In genomic region chr6:111956098-111956497, GRCh38 we compare ENCODE assay signal across 35 cellular contexts.
A peak's percentile ranks its signal among the peaks of the same experiment; 100 is the strongest.
DNase-seq lines count a peak whose midpoint lies in the region; ATAC-seq, FAIRE-seq and TF ChIP-seq lines count a peak whose summit lies in the region.
"Had no signal": no experiment of that assay in that cellular context is flagged by ENCODE, and none has a peak within 500 bp of the region (broad histone marks: within the 10 kb centered on the region; RNA-seq: fewer than 3 reads in every experiment).

No MANE protein-coding gene starts in this region.

- no peak overlapping the region for H3K23ac ChIP-seq in IMR-90 (ENCODE audit: low read depth, low read length)

- TF ChIP-seq RAD21 in HepG2 (CRISPR knock-in tag; IDR thresholded peaks at IDR 0.05): no peak
- TF ChIP-seq RAD21 in IMR-90 (IDR thresholded peaks at IDR 0.05; ENCODE audit: low read length): no peak
- TF ChIP-seq RAD21 in K562 (CRISPR knock-in tag; conservative IDR thresholded peaks at IDR 0.05 in 1 of 2, IDR thresholded peaks at IDR 0.05 in 1 of 2): no peak

- no peak overlapping the region for H4K91ac ChIP-seq in IMR-90 (ENCODE audit: insufficient read depth, low read depth, low read length)

- in situ Hi-C loops in HepG2 (cut with HindIII; ENCODE audit: extremely low pct_ligation_motif_present, low pct_unique_long_range_greater_than_20kb): no loop called here
- in situ Hi-C loops in IMR-90 (cut with MboI; ENCODE audit: low sequenced_read_pairs): no loop called here
- in situ Hi-C loops in K562 (cut with MboI): no loop called here

- H3K9me1 ChIP-seq in IMR-90 (ENCODE audit: insufficient read depth, low read length): no peaks in the 10 kb centered on the region
- H3K9me1 ChIP-seq in K562 (ENCODE audit: control insufficient read depth, insufficient read depth, low read length): no peaks in the 10 kb centered on the region

- no peak overlapping the region for H3K4me2 ChIP-seq in HepG2 (ENCODE audit: low read depth, low read length)
- H3K4me2 ChIP-seq in IMR-90 (ENCODE audit: low read depth, low read length): no peak overlapping the region
- no peak overlapping the region for H3K4me2 ChIP-seq in K562 (ENCODE audit: insufficient read depth, low read length)
- H3K4me2 ChIP-seq: A549; BLaER1; BLaER1 treated with 17β-estradiol and CSF1 and Interleukin-3, amounts not matched to agents 10 nM and 100 nM had no signal

- ATAC-seq in HepG2 (no peak), right lobe of liver (no peak), IMR-90 (ENCODE audit: low read depth) (no peak), K562 (no peak), HG02642 (IDR thresholded peaks at IDR 0.05; ENCODE audit: poor library complexity, unreplicated experiment) (no peak), GM21360 (IDR thresholded peaks at IDR 0.05; ENCODE audit: unreplicated experiment) (no peak)
- ATAC-seq: A549; CD8-positive, alpha-beta T cell had no signal

- CTCF ChIA-PET in HepG2 (lab: Yijun Ruan, JAX; ENCODE audit: low intra/inter-chr PET ratio, low total read pairs) (no interaction called here), IMR-90 (lab: Yijun Ruan, JAX) (no interaction called here), K562 (lab: Yijun Ruan, JAX; ENCODE audit: low intra/inter-chr PET ratio) (no interaction called here)

- no peak overlapping the region for H3K4ac ChIP-seq in IMR-90 (ENCODE audit: low read depth, low read length)

- 0% methylated on average over 2 of the region's 2 CpGs for WGBS in HepG2 (ENCODE audit: low lambda C conversion rate)
- WGBS in right lobe of liver (ENCODE audit: insufficient coverage, low coverage, low lambda C conversion rate, missing lambda C conversion rate): 32% methylated on average over 2 of the region's 2 CpGs
- 67% methylated on average over 1 of the region's 2 CpGs; no CpG with 5 or more reads in 1 of the 2 experiments for WGBS in IMR-90 (ENCODE audit: extremely low coverage in 2 of 2, insufficient read length in 1 of 2), 2 experiments
- WGBS in K562 (ENCODE audit: insufficient coverage, low coverage, missing lambda C conversion rate): 0% methylated on average over 2 of the region's 2 CpGs

- intact Hi-C loops in HepG2 (cut with micrococcal nuclease; ENCODE audit: unreplicated experiment): no loop called here
- intact Hi-C loops in right lobe of liver (cut with DNase I): no loop called here
- intact Hi-C loops in IMR-90 (cut with micrococcal nuclease): no loop called here
- intact Hi-C loops in K562 (cut with micrococcal nuclease): no loop called here

- no peaks in the 10 kb centered on the region for H3K36me3 ChIP-seq in HepG2 (replicated peaks in 1 of 2; ENCODE audit: control insufficient read depth in 1 of 2, insufficient read depth in 2 of 2, low read length in 2 of 2)
- no peaks in the 10 kb centered on the region for H3K36me3 ChIP-seq in right lobe of liver
- no peaks in the 10 kb centered on the region for H3K36me3 ChIP-seq in IMR-90 (ENCODE audit: control insufficient read depth, insufficient read depth, low read length)
- H3K36me3 ChIP-seq in SK-N-MC (ENCODE audit: insufficient read depth, low read length): no peaks in the 10 kb centered on the region
- no peaks in the 10 kb centered on the region for H3K36me3 ChIP-seq in K562 (ENCODE audit: control insufficient read depth, insufficient read depth, low read length)
- H3K36me3 ChIP-seq: BE2C; BLaER1; BLaER1 treated with 17β-estradiol and CSF1 and Interleukin-3, amounts not matched to agents 10 nM and 100 nM had no signal

- no peak overlapping the region for H3K18ac ChIP-seq in IMR-90 (ENCODE audit: low read depth, low read length)

- no peak overlapping the region for H3K14ac ChIP-seq in IMR-90 (replicated peaks; ENCODE audit: low read depth, low read length)

- no peak overlapping the region for H2AK5ac ChIP-seq in IMR-90 (ENCODE audit: low read depth, low read length)

- H2BK120ac ChIP-seq in IMR-90 (ENCODE audit: low read depth, low read length): no peak overlapping the region

- dilution Hi-C loops in IMR-90 (cut with HindIII; ENCODE audit: low sequenced_read_pairs, unreplicated experiment): no loop called here

- POLR2A ChIA-PET in HepG2 (lab: Yijun Ruan, JAX) (no interaction called here), IMR-90 (lab: Charles Lee; ENCODE audit: unreplicated experiment) (no interaction called here), K562 (lab: Yijun Ruan, JAX) (interaction anchor here (0.6 kb wide), 1 partner anchor 135 kb away, joined by 3 read pairs; no protein-coding TSS in a partner anchor)

- no TSS peak for BruUV-seq in HepG2 (replicated peaks; lab: Mats Ljungman, UMichigan)
- no TSS peak for BruUV-seq in IMR-90 (replicated peaks; lab: Mats Ljungman, UMichigan)
- BruUV-seq in K562 (replicated peaks; lab: Mats Ljungman, UMichigan): no TSS peak

- no peak overlapping the region for H2AK9ac ChIP-seq in IMR-90 (replicated peaks; ENCODE audit: low read depth, low read length, poor library complexity)

- no peak overlapping the region for H2BK20ac ChIP-seq in IMR-90 (ENCODE audit: low read depth, low read length)

- no peaks in the 10 kb centered on the region for H3K79me2 ChIP-seq in HepG2 (ENCODE audit: insufficient read depth, low read length)
- no peaks in the 10 kb centered on the region for H3K79me2 ChIP-seq in K562 (ENCODE audit: control insufficient read depth, insufficient read depth, low read length)

- H2BK5ac ChIP-seq in IMR-90 (ENCODE audit: low read depth, low read length, poor library complexity, severe bottlenecking): no peak overlapping the region

- FAIRE-seq in HepG2 (lab: Jason Lieb, UNC) (no peak), K562 (lab: Jason Lieb, UNC) (no peak)
- FAIRE-seq: A204.1, A549, D721Med had no signal

- H2AFZ ChIP-seq in HepG2 (ENCODE audit: low read length) (no peak overlapping the region), IMR-90 (replicated peaks; ENCODE audit: low read length, poor library complexity) (no peak overlapping the region), K562 (ENCODE audit: low read depth, low read length) (no peak overlapping the region)

- H3K9ac ChIP-seq in HepG2 (ENCODE audit: insufficient read depth, low read depth, low read length) (no peak overlapping the region), IMR-90 (ENCODE audit: low read depth, low read length) (no peak overlapping the region), SK-N-MC (ENCODE audit: insufficient read length) (no peak overlapping the region), K562 (ENCODE audit: insufficient read depth in 1 of 2, low read depth in 2 of 2, low read length in 2 of 2) (no peak overlapping the region)
- H3K9ac ChIP-seq: BLaER1; BLaER1 treated with 17β-estradiol and CSF1 and Interleukin-3, amounts not matched to agents 10 nM and 100 nM had no signal

- H3K4me3 ChIP-seq in HepG2 (replicated peaks in 1 of 3; ENCODE audit: insufficient read depth in 1 of 3, low read depth in 2 of 3, low read length in 3 of 3): no peak overlapping the region
- H3K4me3 ChIP-seq in right lobe of liver: no peak overlapping the region
- no peak overlapping the region for H3K4me3 ChIP-seq in IMR-90 (ENCODE audit: insufficient read depth, low read depth, low read length)
- H3K4me3 ChIP-seq in SK-N-MC: no peak overlapping the region
- H3K4me3 ChIP-seq in K562: no peak overlapping the region
- H3K4me3 ChIP-seq: A549; BLaER1; BLaER1 treated with 17β-estradiol and CSF1 and Interleukin-3, amounts not matched to agents 10 nM and 100 nM had no signal

- no peak overlapping the region for H2BK15ac ChIP-seq in IMR-90 (ENCODE audit: low read depth, low read length)

- no peaks in the 10 kb centered on the region for H4K20me1 ChIP-seq in HepG2 (ENCODE audit: insufficient read depth, low read length)
- H4K20me1 ChIP-seq in IMR-90 (ENCODE audit: insufficient read depth, low read length): no peaks in the 10 kb centered on the region
- no peaks in the 10 kb centered on the region for H4K20me1 ChIP-seq in K562 (replicated peaks; ENCODE audit: control insufficient read depth, insufficient read depth, low read length)
- H4K20me1 ChIP-seq: BLaER1; BLaER1 treated with 17β-estradiol and CSF1 and Interleukin-3, amounts not matched to agents 10 nM and 100 nM had no signal

- TF ChIP-seq EP300 in HepG2 (IDR thresholded peaks at IDR 0.05; ENCODE audit: low read depth in 2 of 2, low read length in 2 of 2): no peak
- TF ChIP-seq EP300 in HepG2 (CRISPR knock-in tag; IDR thresholded peaks at IDR 0.05; ENCODE audit: borderline replicate concordance): no peak
- TF ChIP-seq EP300 in K562 (IDR thresholded peaks at IDR 0.05; ENCODE audit: low read length): no peak

- H3K9me3 ChIP-seq in HepG2 (ENCODE audit: low read length) (no peaks in the 10 kb centered on the region), right lobe of liver (no peaks in the 10 kb centered on the region), IMR-90 (ENCODE audit: control insufficient read depth, insufficient read depth, low read length) (no peaks in the 10 kb centered on the region), SK-N-MC (ENCODE audit: low read depth, low read length) (no peaks in the 10 kb centered on the region), K562 (replicated peaks; ENCODE audit: control insufficient read depth, insufficient read depth, low read depth, low read length) (no peaks in the 10 kb centered on the region)
- H3K9me3 ChIP-seq: A549; BE2C; BLaER1; BLaER1 treated with 17β-estradiol and CSF1 and Interleukin-3, amounts not matched to agents 10 nM and 100 nM; Caco-2 had no signal

- TF ChIP-seq CTCF in HepG2 (CRISPR knock-in tag; IDR thresholded peaks at IDR 0.05) (no peak), right lobe of liver (IDR thresholded peaks at IDR 0.05) (no peak), IMR-90 (conservative IDR thresholded peaks at IDR 0.05; ENCODE audit: low read depth, low read length) (no peak), K562 (IDR thresholded peaks at IDR 0.05 in 2 of 3, conservative IDR thresholded peaks at IDR 0.05 in 1 of 3; ENCODE audit: insufficient read depth in 2 of 3, low read depth in 1 of 3, low read length in 3 of 3) (no peak)

- no peak for TF ChIP-seq POLR2A in HepG2 (IDR thresholded peaks at IDR 0.05; ENCODE audit: insufficient read depth in 1 of 2, low read depth in 2 of 2, low read length in 2 of 2)
- TF ChIP-seq POLR2A in right lobe of liver (IDR thresholded peaks at IDR 0.05): no peak
- no peak for TF ChIP-seq POLR2A in IMR-90 (IDR thresholded peaks at IDR 0.05; ENCODE audit: low read depth, low read length)
- TF ChIP-seq POLR2A in K562 (conservative IDR thresholded peaks at IDR 0.05): no peak

- no peak overlapping the region for H4K5ac ChIP-seq in IMR-90 (ENCODE audit: low read depth, low read length)

- H3K27me3 ChIP-seq in HepG2 (ENCODE audit: control insufficient read depth in 1 of 2, insufficient read depth in 2 of 2, low read length in 2 of 2) (peaks cover 3 to 26% of the 10 kb centered on the region in 2 experiments; a peak in 3 of 5 replicates), right lobe of liver (no peaks in the 10 kb centered on the region), IMR-90 (ENCODE audit: control insufficient read depth, insufficient read depth, low read length) (peaks cover 21% of the 10 kb centered on the region), K562 (ENCODE audit: control insufficient read depth in 2 of 2, insufficient read depth in 2 of 2, low read length in 2 of 2) (peaks cover 47 to 52% of the 10 kb centered on the region in 2 experiments)
- H3K27me3 ChIP-seq: BE2C had no signal

- H3K27ac ChIP-seq in HepG2 (ENCODE audit: extremely low read length, insufficient read depth, low read length) (no peak overlapping the region), right lobe of liver (no peak overlapping the region), IMR-90 (ENCODE audit: insufficient read depth, low read length) (no peak overlapping the region), SK-N-MC (0 out of 2 replicates have a peak overlapping the region, but pooled peaks have one; percentile 13), K562 (ENCODE audit: extremely low read depth, low read depth, low read length) (no peak overlapping the region)
- H3K27ac ChIP-seq: 22Rv1; A549; BLaER1; BLaER1 treated with 17β-estradiol and CSF1 and Interleukin-3, amounts not matched to agents 10 nM and 100 nM; C4-2B had no signal

- no peaks in the 10 kb centered on the region for H3K79me1 ChIP-seq in IMR-90 (ENCODE audit: low read depth in 1 of 2, low read length in 2 of 2)

- DNase-seq in HepG2 (ENCODE audit: low spot score) (no peak), right lobe of liver (no peak), IMR-90 (no peak), SK-N-MC (ENCODE audit: low read depth, low spot score) (no peak), K562 (ENCODE audit: extremely low read depth in 1 of 4, low spot score in 3 of 4) (no peak)
- no peak for DNase-seq in activated CD8-positive, alpha-beta memory T cell treated with anti-CD3 and anti-CD28 coated beads, Interleukin-2, amount 50 U/mL, for 48 hours
- DNase-seq: 8988T; ACHN; AML-193; BE2C; C1 segment of cervical spinal cord; Caco-2; Calu3; CD4-positive, alpha-beta memory T cell; CD4-positive, alpha-beta T cell; CD4-positive, CD25-positive, alpha-beta regulatory T cell; CD8-positive, alpha-beta memory T cell; CD8-positive, alpha-beta T cell; COR-L47; DMS 273 treated with DMSO at 0.1 percent for 48 hours; DMS153; DMS53; DMS79; DMS79 treated with DMSO at 0.1 percent for 48 hours; DND-41; EL had no signal

- no peak overlapping the region for H3K56ac ChIP-seq in IMR-90 (ENCODE audit: extremely low read depth, insufficient read depth, low read length)

- no peaks in the 10 kb centered on the region for H3K4me1 ChIP-seq in HepG2 (ENCODE audit: insufficient read depth, low read length)
- no peaks in the 10 kb centered on the region for H3K4me1 ChIP-seq in right lobe of liver
- H3K4me1 ChIP-seq in IMR-90 (ENCODE audit: control insufficient read depth, insufficient read depth, low read length): peaks cover 3% of the 10 kb centered on the region; the same call in 1 of the 2 replicates
- H3K4me1 ChIP-seq in K562 (replicated peaks in 1 of 2; ENCODE audit: control insufficient read depth in 2 of 2, insufficient read depth in 2 of 2, low read length in 2 of 2): no peaks in the 10 kb centered on the region
- H3K4me1 ChIP-seq: A549, Caco-2 had no signal

- H4K8ac ChIP-seq in IMR-90 (ENCODE audit: low read depth in 2 of 2, low read length in 2 of 2): no peak overlapping the region

Comparison
In these comparisons a context has a peak if more than half of its experiments do, and no peak if none do; other contexts are left out.
1. Of the 241 proteins assayed by ChIP-seq in both HepG2 and K562: peak only in HepG2: MAFF and MAFK; only in K562: none; in both: none; in neither: 239.